8 cellular contexts compared by ENCODE assay signal in the genomic region with DNA sequence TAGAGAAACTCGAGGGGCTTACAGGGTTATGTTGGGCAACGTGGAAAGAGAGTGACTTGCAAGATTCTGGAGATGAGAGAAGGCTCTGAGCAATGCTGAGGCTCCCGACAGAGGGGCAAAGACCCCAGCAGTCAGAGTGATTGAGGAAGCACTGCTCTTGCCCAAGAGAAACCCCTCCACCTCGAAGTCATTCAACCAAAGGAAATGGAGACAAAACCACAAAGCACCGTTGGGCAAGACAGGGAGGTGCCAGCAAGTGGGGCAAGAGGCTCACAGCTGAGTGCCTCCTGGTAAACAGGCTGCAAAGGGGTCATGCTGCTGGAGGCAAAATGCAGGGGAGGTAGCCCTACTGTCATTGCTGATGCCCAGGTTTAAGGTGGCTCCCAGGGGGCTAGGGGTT. TPM values are rescaled to one million over a fixed set of nuclear protein-coding genes. Genes with fewer than 3 reads are reported as not detected.
A peak's percentile ranks its signal among the peaks of the same experiment; 100 is the strongest.
DNase-seq lines count a peak whose midpoint lies in the region; ATAC-seq and TF ChIP-seq lines count a peak whose summit lies in the region.

No MANE protein-coding gene starts in this region.

- H3K27me3 ChIP-seq in naive thymus-derived CD4-positive, alpha-beta T cell (ENCODE audit: control insufficient read depth in 2 of 2, insufficient read depth in 2 of 2, low read length in 2 of 2) = no peaks in the 10 kb centered on the region
- H3K27me3 ChIP-seq in vagina (no peaks in the 10 kb centered on the region), ovary (no peaks in the 10 kb centered on the region), MG63 (no peaks in the 10 kb centered on the region)

- TF ChIP-seq CTCF in vagina (IDR thresholded peaks at IDR 0.05) (no peak), ovary (IDR thresholded peaks at IDR 0.05) (no peak)

- TF ChIP-seq POLR2A in vagina (IDR thresholded peaks at IDR 0.05) (no peak), ovary (IDR thresholded peaks at IDR 0.05) (no peak)

- no peaks in the 10 kb centered on the region for H3K9me3 ChIP-seq in naive thymus-derived CD4-positive, alpha-beta T cell (ENCODE audit: control insufficient read depth in 2 of 3, low read length in 3 of 3)
- no peaks in the 10 kb centered on the region for H3K9me3 ChIP-seq in vagina
- H3K9me3 ChIP-seq in ovary = no peaks in the 10 kb centered on the region
- H3K9me3 ChIP-seq in MG63 = no peaks in the 10 kb centered on the region

- H3K4me1 ChIP-seq in naive thymus-derived CD4-positive, alpha-beta T cell (ENCODE audit: control insufficient read depth in 2 of 2, insufficient read depth in 2 of 2, low read length in 2 of 2) = peaks cover 40 to 42% of the 10 kb centered on the region in 2 donors
- peaks cover 15% of the 10 kb centered on the region for H3K4me1 ChIP-seq in vagina
- H3K4me1 ChIP-seq in ovary (ENCODE audit: insufficient read depth) = no peaks in the 10 kb centered on the region

- peak overlapping the region; percentile 67 for H3K27ac ChIP-seq in naive thymus-derived CD4-positive, alpha-beta T cell (ENCODE audit: low read depth, low read length)
- H3K27ac ChIP-seq in vagina (no peak overlapping the region), ovary (no peak overlapping the region)

- no peaks in the 10 kb centered on the region for H3K9me3 Mint-ChIP-seq in activated T-cell treated with anti-CD3 and anti-CD28 coated beads, Interleukin-2, amount 50 U/mL, for 4 hours
- no peaks in the 10 kb centered on the region for H3K9me3 Mint-ChIP-seq in naive thymus-derived CD4-positive, alpha-beta T cell

- WGBS in ovary, 3 donors = 65 to 68% (median 68%) methylated on average over 5 of the region's 5 CpGs

- peak overlapping the region; percentile 89 to 96 (median 92) for H3K27ac Mint-ChIP-seq in naive thymus-derived CD4-positive, alpha-beta T cell

- no peaks in the 10 kb centered on the region for H3K36me3 ChIP-seq in naive thymus-derived CD4-positive, alpha-beta T cell (ENCODE audit: control insufficient read depth in 2 of 3, insufficient read depth in 3 of 3, low read length in 3 of 3)
- H3K36me3 ChIP-seq in vagina (no peaks in the 10 kb centered on the region), ovary (no peaks in the 10 kb centered on the region), MG63 (no peaks in the 10 kb centered on the region)

- intact Hi-C loops in naive thymus-derived CD4-positive, alpha-beta T cell (cut with micrococcal nuclease) = loop anchor here in 1 of 2 donors (1.0 kb wide), 4 partner anchors 17 to 65 kb away; no protein-coding TSS in a partner anchor
- intact Hi-C loops in vagina (cut with DNase I) (no loop called here), ovary (cut with DNase I) (no loop called here)

- H3K27me3 Mint-ChIP-seq in activated T-cell treated with anti-CD3 and anti-CD28 coated beads, Interleukin-2, amount 50 U/mL, for 4 hours (ENCODE audit: low read depth) = no peaks in the 10 kb centered on the region
- H3K27me3 Mint-ChIP-seq in naive thymus-derived CD4-positive, alpha-beta T cell = no peaks in the 10 kb centered on the region

- POLR2A ChIA-PET in naive thymus-derived CD4-positive, alpha-beta T cell (lab: Charles Lee) = interaction anchor here (0.6 to 2.8 kb wide), 13 partner anchors 11 to 1793 kb away, joined by 3 to 18 read pairs (median 6); a partner anchor contains a TSS

- H3K36me3 Mint-ChIP-seq in activated T-cell treated with anti-CD3 and anti-CD28 coated beads, Interleukin-2, amount 50 U/mL, for 4 hours (ENCODE audit: insufficient read depth) = no peaks in the 10 kb centered on the region
- no peaks in the 10 kb centered on the region for H3K36me3 Mint-ChIP-seq in naive thymus-derived CD4-positive, alpha-beta T cell

- H3K4me3 Mint-ChIP-seq in activated T-cell treated with anti-CD3 and anti-CD28 coated beads, Interleukin-2, amount 50 U/mL, for 4 hours = peak overlapping the region; percentile 1
- H3K4me3 Mint-ChIP-seq in naive thymus-derived CD4-positive, alpha-beta T cell = peak overlapping the region; percentile 57 to 77 (median 70)

- no peak overlapping the region for H3K4me3 ChIP-seq in naive thymus-derived CD4-positive, alpha-beta T cell (ENCODE audit: low read length)
- H3K4me3 ChIP-seq in vagina = no peak overlapping the region
- H3K4me3 ChIP-seq in ovary = no peak overlapping the region
- no peak overlapping the region for H3K4me3 ChIP-seq in MG63

- TF ChIP-seq EP300 in ovary (IDR thresholded peaks at IDR 0.05) = no peak

- DNase-seq in ELR (ENCODE audit: low read depth) (peak; percentile 46), NOMO-1 treated with DMSO at 0.1 percent for 48 hours (lab: John Stamatoyannopoulos, UW; ENCODE audit: unreplicated experiment) (peak; percentile 98), vagina (ENCODE audit: extremely low spot score in 2 of 2) (no peak), occipital lobe (lab: John Stamatoyannopoulos, UW) (no peak), ovary (no peak), MG63 (no peak)
- peak; percentile 19 for DNase-seq in activated T-cell treated with anti-CD3 and anti-CD28 coated beads, Interleukin-2, amount 50 U/mL, for 4 hours
- peak in 7 of 9 donors; percentile 17 to 51 (median 46) for DNase-seq in naive thymus-derived CD4-positive, alpha-beta T cell

- ATAC-seq in activated T-cell treated with anti-CD3 and anti-CD28 coated beads, Interleukin-2, amount 50 U/mL, for 4 hours = peak; percentile 44 to 46
- peak; percentile 70 for ATAC-seq in naive thymus-derived CD4-positive, alpha-beta T cell

- H3K4me1 Mint-ChIP-seq in activated T-cell treated with anti-CD3 and anti-CD28 coated beads, Interleukin-2, amount 50 U/mL, for 4 hours (ENCODE audit: low read depth) = peaks cover 52% of the 10 kb centered on the region
- H3K4me1 Mint-ChIP-seq in naive thymus-derived CD4-positive, alpha-beta T cell = peaks cover 28 to 62% (median 50%) of the 10 kb centered on the region in 7 donors

- CTCF ChIA-PET in naive thymus-derived CD4-positive, alpha-beta T cell (lab: Charles Lee) = interaction anchor here (0.7 to 2.9 kb wide), 6 partner anchors 28 to 104 kb away, joined by 3 to 13 read pairs (median 4); no protein-coding TSS in a partner anchor

RNA-seq across cellular contexts. Expression of a gene that starts 17.9 kb away (rescaled TPM):
- 100 to 1,000 TPM; 673 to 753 (median 716) TPM for total RNA-seq in activated T-cell treated with anti-CD3 and anti-CD28 coated beads, Interleukin-2, amount 50 U/mL, for 4 hours
- 100 to 1,000 TPM; 650 to 900 (median 803) TPM for total RNA-seq in naive thymus-derived CD4-positive, alpha-beta T cell
- polyA plus RNA-seq in naive thymus-derived CD4-positive, alpha-beta T cell = 100 to 1,000 TPM in 1 of 2 donors, 10 to 100 TPM in 1; 95.5 to 501 TPM
- 333 TPM for total RNA-seq in vagina
- total RNA-seq in occipital lobe = 34.6 TPM
- 100 to 1,000 TPM; 128 to 452 (median 348) TPM for total RNA-seq in ovary
- 100 to 1,000 TPM; 196 to 530 TPM for polyA plus RNA-seq in ovary
- 323 and 380 TPM in 2 replicates for total RNA-seq in MG63 (2014; rRNA removed; shearing (Covaris generic); ENCODE audit: low replicate concordance)

Comparison
In these comparisons a context has a peak if more than half of its experiments do, and no peak if none do; other contexts are left out.
1. DNase-seq: peak in ELR (single experiment), NOMO-1 treated with DMSO at 0.1 percent for 48 hours (single experiment), activated T-cell treated with anti-CD3 and anti-CD28 coated beads, Interleukin-2, amount 50 U/mL, for 4 hours (single experiment) and naive thymus-derived CD4-positive, alpha-beta T cell (7 of 9); none in vagina (0 of 2), occipital lobe (single experiment), ovary (0 of 5) and MG63 (single experiment).